In the genomic region with DNA sequence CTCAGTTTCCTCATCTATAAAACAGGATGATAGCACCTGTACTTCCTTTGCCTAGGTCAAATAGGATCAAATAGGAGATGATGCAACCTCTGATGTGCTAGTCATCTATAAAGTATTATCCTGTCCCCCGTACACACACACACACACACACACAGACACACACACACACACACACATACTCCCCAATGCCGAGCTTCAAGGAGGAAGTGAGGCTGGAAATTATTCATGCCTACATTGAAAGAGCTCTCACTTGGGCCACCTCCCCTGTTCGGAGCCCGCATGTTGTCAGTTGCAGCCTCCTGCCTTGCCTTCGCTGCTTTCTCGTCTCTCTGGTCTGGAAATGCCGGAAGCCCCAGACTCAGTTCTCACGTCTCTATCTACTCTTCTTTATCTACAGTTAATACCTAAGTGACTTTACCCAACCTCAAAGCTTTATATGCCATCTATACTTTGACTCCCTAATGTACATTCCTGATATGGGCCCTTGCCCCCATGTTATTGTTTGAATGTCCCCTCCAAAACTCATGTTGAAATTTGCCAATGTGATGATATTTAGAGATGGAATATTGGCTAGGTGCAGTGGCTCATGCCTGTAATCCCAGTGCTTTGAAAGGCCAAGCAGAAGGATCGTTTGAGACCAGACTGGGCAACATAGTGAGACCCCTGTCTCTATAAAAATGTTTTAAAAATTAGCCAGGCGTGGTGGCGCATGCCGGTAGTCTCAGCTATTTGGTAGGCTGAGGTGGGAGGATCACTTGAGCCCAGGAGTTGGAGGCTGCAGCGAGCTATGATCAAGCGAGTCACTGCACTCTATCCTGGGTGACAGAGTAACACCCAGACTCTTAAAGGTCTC, we compare ENCODE assay signal across 1 cellular context.
TF ChIP-seq lines count a peak whose summit lies in the region.

No MANE protein-coding gene starts in this region.

TF ChIP-seq in K562, 482 proteins besides CTCF, POLR2A, EP300 and RAD21 (continued from another document and continues in another):
- TF ChIP-seq, protein P1, sequence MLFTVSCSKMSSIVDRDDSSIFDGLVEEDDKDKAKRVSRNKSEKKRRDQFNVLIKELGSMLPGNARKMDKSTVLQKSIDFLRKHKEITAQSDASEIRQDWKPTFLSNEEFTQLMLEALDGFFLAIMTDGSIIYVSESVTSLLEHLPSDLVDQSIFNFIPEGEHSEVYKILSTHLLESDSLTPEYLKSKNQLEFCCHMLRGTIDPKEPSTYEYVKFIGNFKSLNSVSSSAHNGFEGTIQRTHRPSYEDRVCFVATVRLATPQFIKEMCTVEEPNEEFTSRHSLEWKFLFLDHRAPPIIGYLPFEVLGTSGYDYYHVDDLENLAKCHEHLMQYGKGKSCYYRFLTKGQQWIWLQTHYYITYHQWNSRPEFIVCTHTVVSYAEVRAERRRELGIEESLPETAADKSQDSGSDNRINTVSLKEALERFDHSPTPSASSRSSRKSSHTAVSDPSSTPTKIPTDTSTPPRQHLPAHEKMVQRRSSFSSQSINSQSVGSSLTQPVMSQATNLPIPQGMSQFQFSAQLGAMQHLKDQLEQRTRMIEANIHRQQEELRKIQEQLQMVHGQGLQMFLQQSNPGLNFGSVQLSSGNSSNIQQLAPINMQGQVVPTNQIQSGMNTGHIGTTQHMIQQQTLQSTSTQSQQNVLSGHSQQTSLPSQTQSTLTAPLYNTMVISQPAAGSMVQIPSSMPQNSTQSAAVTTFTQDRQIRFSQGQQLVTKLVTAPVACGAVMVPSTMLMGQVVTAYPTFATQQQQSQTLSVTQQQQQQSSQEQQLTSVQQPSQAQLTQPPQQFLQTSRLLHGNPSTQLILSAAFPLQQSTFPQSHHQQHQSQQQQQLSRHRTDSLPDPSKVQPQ (CRISPR knock-in tag; IDR thresholded peaks at IDR 0.05; ENCODE audit: borderline replicate concordance), result no peak
- TF ChIP-seq, protein P2, sequence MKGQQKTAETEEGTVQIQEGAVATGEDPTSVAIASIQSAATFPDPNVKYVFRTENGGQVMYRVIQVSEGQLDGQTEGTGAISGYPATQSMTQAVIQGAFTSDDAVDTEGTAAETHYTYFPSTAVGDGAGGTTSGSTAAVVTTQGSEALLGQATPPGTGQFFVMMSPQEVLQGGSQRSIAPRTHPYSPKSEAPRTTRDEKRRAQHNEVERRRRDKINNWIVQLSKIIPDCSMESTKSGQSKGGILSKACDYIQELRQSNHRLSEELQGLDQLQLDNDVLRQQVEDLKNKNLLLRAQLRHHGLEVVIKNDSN (CRISPR knock-in tag; IDR thresholded peaks at IDR 0.05), result no peak
- TF ChIP-seq, protein P3, sequence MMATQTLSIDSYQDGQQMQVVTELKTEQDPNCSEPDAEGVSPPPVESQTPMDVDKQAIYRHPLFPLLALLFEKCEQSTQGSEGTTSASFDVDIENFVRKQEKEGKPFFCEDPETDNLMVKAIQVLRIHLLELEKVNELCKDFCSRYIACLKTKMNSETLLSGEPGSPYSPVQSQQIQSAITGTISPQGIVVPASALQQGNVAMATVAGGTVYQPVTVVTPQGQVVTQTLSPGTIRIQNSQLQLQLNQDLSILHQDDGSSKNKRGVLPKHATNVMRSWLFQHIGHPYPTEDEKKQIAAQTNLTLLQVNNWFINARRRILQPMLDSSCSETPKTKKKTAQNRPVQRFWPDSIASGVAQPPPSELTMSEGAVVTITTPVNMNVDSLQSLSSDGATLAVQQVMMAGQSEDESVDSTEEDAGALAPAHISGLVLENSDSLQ (IDR thresholded peaks at IDR 0.05), result peak; percentile 18; the same call in 1 of the 2 replicates
- no peak for TF ChIP-seq SMAD3 (CRISPR knock-in tag; conservative IDR thresholded peaks at IDR 0.05)
- no peak for TF ChIP-seq SNIP1 (IDR thresholded peaks at IDR 0.05; ENCODE audit: low read depth)
- no peak for TF ChIP-seq SMAD2 (IDR thresholded peaks at IDR 0.05; ENCODE audit: low read depth, low read length)
- no peak for TF ChIP-seq ZKSCAN8 (CRISPR knock-in tag; IDR thresholded peaks at IDR 0.05)
- TF ChIP-seq DMBX1 (CRISPR knock-in tag; IDR thresholded peaks at IDR 0.05; ENCODE audit: borderline replicate concordance), result no peak
- TF ChIP-seq PTRF (tag; IDR thresholded peaks at IDR 0.05), result no peak
- no peak for TF ChIP-seq PHF20 (IDR thresholded peaks at IDR 0.05; ENCODE audit: partially characterized antibody)
- TF ChIP-seq, protein P4, sequence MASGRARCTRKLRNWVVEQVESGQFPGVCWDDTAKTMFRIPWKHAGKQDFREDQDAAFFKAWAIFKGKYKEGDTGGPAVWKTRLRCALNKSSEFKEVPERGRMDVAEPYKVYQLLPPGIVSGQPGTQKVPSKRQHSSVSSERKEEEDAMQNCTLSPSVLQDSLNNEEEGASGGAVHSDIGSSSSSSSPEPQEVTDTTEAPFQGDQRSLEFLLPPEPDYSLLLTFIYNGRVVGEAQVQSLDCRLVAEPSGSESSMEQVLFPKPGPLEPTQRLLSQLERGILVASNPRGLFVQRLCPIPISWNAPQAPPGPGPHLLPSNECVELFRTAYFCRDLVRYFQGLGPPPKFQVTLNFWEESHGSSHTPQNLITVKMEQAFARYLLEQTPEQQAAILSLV (tag; IDR thresholded peaks at IDR 0.05), result peak; percentile 67; the same call in 1 of the 2 replicates
- TF ChIP-seq POU5F1 (IDR thresholded peaks at IDR 0.05; ENCODE audit: borderline replicate concordance, low read depth, low read length, partially characterized antibody), result no peak
- peak; percentile 9; the same call in 1 of the 2 replicates for TF ChIP-seq C11orf30 (IDR thresholded peaks at IDR 0.05; ENCODE audit: low read depth)
- TF ChIP-seq, protein P5, sequence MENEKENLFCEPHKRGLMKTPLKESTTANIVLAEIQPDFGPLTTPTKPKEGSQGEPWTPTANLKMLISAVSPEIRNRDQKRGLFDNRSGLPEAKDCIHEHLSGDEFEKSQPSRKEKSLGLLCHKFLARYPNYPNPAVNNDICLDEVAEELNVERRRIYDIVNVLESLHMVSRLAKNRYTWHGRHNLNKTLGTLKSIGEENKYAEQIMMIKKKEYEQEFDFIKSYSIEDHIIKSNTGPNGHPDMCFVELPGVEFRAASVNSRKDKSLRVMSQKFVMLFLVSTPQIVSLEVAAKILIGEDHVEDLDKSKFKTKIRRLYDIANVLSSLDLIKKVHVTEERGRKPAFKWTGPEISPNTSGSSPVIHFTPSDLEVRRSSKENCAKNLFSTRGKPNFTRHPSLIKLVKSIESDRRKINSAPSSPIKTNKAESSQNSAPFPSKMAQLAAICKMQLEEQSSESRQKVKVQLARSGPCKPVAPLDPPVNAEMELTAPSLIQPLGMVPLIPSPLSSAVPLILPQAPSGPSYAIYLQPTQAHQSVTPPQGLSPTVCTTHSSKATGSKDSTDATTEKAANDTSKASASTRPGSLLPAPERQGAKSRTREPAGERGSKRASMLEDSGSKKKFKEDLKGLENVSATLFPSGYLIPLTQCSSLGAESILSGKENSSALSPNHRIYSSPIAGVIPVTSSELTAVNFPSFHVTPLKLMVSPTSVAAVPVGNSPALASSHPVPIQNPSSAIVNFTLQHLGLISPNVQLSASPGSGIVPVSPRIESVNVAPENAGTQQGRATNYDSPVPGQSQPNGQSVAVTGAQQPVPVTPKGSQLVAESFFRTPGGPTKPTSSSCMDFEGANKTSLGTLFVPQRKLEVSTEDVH (IDR thresholded peaks at IDR 0.05; ENCODE audit: low read depth, partially characterized antibody), result no peak
- TF ChIP-seq, protein P6, sequence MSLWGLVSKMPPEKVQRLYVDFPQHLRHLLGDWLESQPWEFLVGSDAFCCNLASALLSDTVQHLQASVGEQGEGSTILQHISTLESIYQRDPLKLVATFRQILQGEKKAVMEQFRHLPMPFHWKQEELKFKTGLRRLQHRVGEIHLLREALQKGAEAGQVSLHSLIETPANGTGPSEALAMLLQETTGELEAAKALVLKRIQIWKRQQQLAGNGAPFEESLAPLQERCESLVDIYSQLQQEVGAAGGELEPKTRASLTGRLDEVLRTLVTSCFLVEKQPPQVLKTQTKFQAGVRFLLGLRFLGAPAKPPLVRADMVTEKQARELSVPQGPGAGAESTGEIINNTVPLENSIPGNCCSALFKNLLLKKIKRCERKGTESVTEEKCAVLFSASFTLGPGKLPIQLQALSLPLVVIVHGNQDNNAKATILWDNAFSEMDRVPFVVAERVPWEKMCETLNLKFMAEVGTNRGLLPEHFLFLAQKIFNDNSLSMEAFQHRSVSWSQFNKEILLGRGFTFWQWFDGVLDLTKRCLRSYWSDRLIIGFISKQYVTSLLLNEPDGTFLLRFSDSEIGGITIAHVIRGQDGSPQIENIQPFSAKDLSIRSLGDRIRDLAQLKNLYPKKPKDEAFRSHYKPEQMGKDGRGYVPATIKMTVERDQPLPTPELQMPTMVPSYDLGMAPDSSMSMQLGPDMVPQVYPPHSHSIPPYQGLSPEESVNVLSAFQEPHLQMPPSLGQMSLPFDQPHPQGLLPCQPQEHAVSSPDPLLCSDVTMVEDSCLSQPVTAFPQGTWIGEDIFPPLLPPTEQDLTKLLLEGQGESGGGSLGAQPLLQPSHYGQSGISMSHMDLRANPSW (CRISPR knock-in tag; IDR thresholded peaks at IDR 0.05), result no peak
- no peak for TF ChIP-seq RBBP5 (IDR thresholded peaks at IDR 0.05; ENCODE audit: borderline replicate concordance, insufficient read depth, low read length, poor library complexity, severe bottlenecking)
- TF ChIP-seq, protein P7, sequence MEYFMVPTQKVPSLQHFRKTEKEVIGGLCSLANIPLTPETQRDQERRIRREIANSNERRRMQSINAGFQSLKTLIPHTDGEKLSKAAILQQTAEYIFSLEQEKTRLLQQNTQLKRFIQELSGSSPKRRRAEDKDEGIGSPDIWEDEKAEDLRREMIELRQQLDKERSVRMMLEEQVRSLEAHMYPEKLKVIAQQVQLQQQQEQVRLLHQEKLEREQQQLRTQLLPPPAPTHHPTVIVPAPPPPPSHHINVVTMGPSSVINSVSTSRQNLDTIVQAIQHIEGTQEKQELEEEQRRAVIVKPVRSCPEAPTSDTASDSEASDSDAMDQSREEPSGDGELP (CRISPR knock-in tag; IDR thresholded peaks at IDR 0.05; ENCODE audit: borderline replicate concordance), result 0 out of 2 replicates have a peak, but pooled peaks have one; percentile 37
- no peak for TF ChIP-seq PML (IDR thresholded peaks at IDR 0.05; ENCODE audit: low read length)
- no peak for TF ChIP-seq NFIC (IDR thresholded peaks at IDR 0.05)
- TF ChIP-seq HMG20B (CRISPR knock-in tag; IDR thresholded peaks at IDR 0.05), result no peak
- peak; percentile 94 for TF ChIP-seq ZNF121 (CRISPR knock-in tag; conservative IDR thresholded peaks at IDR 0.05)
- TF ChIP-seq LCOR (CRISPR knock-in tag; IDR thresholded peaks at IDR 0.05), result peak; percentile 69; the same call in 1 of the 2 replicates
- TF ChIP-seq GABPB1 (CRISPR knock-in tag; IDR thresholded peaks at IDR 0.05), result peak; percentile 43; the same call in 1 of the 2 replicates
- peak; percentile 38; the same call in 1 of the 2 replicates for TF ChIP-seq BCOR (IDR thresholded peaks at IDR 0.05)
- TF ChIP-seq ZBTB17 (CRISPR knock-in tag; IDR thresholded peaks at IDR 0.05), result no peak
- TF ChIP-seq SP2 (IDR thresholded peaks at IDR 0.05; ENCODE audit: extremely low read depth, low read depth, low read length, poor library complexity, severe bottlenecking), result no peak
- no peak for TF ChIP-seq ADNP (tag; IDR thresholded peaks at IDR 0.05)
- no peak for TF ChIP-seq NCOA6 (IDR thresholded peaks at IDR 0.05)
- TF ChIP-seq, protein P8, sequence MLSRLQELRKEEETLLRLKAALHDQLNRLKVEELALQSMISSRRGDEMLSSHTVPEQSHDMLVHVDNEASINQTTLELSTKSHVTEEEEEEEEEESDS (CRISPR knock-in tag; IDR thresholded peaks at IDR 0.05), result no peak
- TF ChIP-seq, protein P9, sequence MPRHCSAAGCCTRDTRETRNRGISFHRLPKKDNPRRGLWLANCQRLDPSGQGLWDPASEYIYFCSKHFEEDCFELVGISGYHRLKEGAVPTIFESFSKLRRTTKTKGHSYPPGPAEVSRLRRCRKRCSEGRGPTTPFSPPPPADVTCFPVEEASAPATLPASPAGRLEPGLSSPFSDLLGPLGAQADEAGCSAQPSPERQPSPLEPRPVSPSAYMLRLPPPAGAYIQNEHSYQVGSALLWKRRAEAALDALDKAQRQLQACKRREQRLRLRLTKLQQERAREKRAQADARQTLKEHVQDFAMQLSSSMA (CRISPR knock-in tag; IDR thresholded peaks at IDR 0.05), result no peak
- no peak for TF ChIP-seq RBM14 (IDR thresholded peaks at IDR 0.05; ENCODE audit: borderline replicate concordance, insufficient read depth, low read depth, low read length)
- TF ChIP-seq KLF1 (tag; IDR thresholded peaks at IDR 0.05), result no peak
- TF ChIP-seq, protein P10, sequence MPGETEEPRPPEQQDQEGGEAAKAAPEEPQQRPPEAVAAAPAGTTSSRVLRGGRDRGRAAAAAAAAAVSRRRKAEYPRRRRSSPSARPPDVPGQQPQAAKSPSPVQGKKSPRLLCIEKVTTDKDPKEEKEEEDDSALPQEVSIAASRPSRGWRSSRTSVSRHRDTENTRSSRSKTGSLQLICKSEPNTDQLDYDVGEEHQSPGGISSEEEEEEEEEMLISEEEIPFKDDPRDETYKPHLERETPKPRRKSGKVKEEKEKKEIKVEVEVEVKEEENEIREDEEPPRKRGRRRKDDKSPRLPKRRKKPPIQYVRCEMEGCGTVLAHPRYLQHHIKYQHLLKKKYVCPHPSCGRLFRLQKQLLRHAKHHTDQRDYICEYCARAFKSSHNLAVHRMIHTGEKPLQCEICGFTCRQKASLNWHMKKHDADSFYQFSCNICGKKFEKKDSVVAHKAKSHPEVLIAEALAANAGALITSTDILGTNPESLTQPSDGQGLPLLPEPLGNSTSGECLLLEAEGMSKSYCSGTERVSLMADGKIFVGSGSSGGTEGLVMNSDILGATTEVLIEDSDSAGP (CRISPR knock-in tag; IDR thresholded peaks at IDR 0.05), result no peak
- peak; percentile 29 for TF ChIP-seq BRD9 (IDR thresholded peaks at IDR 0.05; ENCODE audit: low read depth, partially characterized antibody)
- TF ChIP-seq, protein P11, sequence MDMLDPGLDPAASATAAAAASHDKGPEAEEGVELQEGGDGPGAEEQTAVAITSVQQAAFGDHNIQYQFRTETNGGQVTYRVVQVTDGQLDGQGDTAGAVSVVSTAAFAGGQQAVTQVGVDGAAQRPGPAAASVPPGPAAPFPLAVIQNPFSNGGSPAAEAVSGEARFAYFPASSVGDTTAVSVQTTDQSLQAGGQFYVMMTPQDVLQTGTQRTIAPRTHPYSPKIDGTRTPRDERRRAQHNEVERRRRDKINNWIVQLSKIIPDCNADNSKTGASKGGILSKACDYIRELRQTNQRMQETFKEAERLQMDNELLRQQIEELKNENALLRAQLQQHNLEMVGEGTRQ (CRISPR knock-in tag; IDR thresholded peaks at IDR 0.05), result no peak
- TF ChIP-seq, protein P12, sequence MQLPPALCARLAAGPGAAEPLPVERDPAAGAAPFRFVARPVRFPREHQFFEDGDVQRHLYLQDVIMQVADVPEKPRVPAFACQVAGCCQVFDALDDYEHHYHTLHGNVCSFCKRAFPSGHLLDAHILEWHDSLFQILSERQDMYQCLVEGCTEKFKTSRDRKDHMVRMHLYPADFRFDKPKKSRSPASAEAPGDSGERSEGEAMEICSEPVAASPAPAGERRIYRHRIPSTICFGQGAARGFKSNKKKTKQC (CRISPR knock-in tag; IDR thresholded peaks at IDR 0.05), result no peak
- no peak for TF ChIP-seq RCOR1 (IDR thresholded peaks at IDR 0.05; ENCODE audit: borderline replicate concordance in 1 of 2, low read depth in 2 of 2, low read length in 2 of 2)
- no peak for TF ChIP-seq IRF2 (CRISPR knock-in tag; IDR thresholded peaks at IDR 0.05)
- TF ChIP-seq, protein P13, sequence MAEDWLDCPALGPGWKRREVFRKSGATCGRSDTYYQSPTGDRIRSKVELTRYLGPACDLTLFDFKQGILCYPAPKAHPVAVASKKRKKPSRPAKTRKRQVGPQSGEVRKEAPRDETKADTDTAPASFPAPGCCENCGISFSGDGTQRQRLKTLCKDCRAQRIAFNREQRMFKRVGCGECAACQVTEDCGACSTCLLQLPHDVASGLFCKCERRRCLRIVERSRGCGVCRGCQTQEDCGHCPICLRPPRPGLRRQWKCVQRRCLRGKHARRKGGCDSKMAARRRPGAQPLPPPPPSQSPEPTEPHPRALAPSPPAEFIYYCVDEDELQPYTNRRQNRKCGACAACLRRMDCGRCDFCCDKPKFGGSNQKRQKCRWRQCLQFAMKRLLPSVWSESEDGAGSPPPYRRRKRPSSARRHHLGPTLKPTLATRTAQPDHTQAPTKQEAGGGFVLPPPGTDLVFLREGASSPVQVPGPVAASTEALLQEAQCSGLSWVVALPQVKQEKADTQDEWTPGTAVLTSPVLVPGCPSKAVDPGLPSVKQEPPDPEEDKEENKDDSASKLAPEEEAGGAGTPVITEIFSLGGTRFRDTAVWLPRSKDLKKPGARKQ (CRISPR knock-in tag; IDR thresholded peaks at IDR 0.05), result no peak
